In the genomic region with DNA sequence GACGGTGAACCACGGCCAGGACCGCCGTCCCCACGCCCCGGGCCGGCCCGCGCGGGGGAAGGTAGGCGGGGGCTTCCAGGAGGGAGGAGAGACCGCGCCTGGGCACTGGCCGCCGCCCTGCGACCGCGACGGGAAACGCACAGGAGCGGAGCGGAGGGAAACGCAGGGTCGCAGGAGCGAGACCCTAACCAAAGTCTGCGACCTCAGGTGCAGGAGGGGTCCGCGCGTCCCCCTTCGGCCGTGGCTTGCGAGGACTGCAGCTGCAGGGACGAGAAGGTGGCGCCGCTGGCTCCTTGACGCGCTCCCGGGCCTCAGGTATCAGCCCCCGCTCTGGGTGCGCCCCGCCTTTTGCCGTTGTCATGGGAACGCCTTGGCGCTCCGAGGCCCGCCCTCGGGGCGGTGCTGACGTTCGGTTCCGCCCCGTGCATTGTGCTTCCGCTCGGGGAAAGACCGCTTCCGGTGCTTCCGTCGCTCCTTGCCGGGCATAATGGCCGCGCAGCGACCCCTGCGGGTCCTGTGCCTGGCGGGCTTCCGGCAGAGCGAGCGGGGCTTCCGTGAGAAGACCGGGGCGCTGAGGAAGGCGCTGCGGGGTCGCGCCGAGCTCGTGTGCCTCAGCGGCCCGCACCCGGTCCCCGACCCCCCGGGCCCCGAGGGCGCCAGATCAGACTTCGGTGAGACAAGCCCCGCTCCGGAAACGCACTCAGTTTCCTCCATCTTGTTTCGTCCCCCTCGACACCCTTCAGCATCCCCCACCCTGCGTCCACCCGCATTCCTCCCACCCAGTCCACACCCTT, we compare ENCODE assay signal across 8 cellular contexts. TPM values are rescaled to one million over a fixed set of nuclear protein-coding genes. Genes with fewer than 3 reads are reported as not detected.
DNase-seq lines count a peak whose midpoint lies in the region; ATAC-seq, FAIRE-seq and TF ChIP-seq lines count a peak whose summit lies in the region.

A gene (plus strand): TSS at position 462 of the 794 bp plus-strand sequence. CDS start 26 bp downstream, at position 488.

- TF ChIP-seq CTCF in AG09309 (IDR thresholded peaks at IDR 0.05; ENCODE audit: control insufficient read depth, insufficient read depth, low read depth, low read length, missing control alignments) = peak; percentile 66
- TF ChIP-seq CTCF in kidney (IDR thresholded peaks at IDR 0.05; ENCODE audit: borderline replicate concordance, extremely low read depth, insufficient read depth) = peak; percentile 64

- peaks cover 8 to 26% of the 10 kb centered on the region in 2 donors for H3K36me3 ChIP-seq in kidney (ENCODE audit: control insufficient read depth in 1 of 2, insufficient read depth in 2 of 2, low read length in 2 of 2)

- intact Hi-C loops in kidney (cut with DNase I) = loop anchor here (5.0 kb wide), 1 partner anchor 134 kb away; no protein-coding TSS in a partner anchor

- H3K4me3 ChIP-seq in AG09309 (ENCODE audit: control insufficient read depth, low read depth, low read length) = peak within 1 kb of the TSS; percentile 82
- H3K4me3 ChIP-seq in kidney (ENCODE audit: low read length in 2 of 2) = peak within 1 kb of the TSS; percentile 95 to 96

- FAIRE-seq in kidney (lab: Jason Lieb, UNC) = peak; percentile 67

- no peaks in the 10 kb centered on the region for H3K9me3 ChIP-seq in kidney (ENCODE audit: control insufficient read depth in 1 of 2, low read length in 2 of 2)

- peaks cover 15 to 17% of the 10 kb centered on the region in 2 donors for H3K4me1 ChIP-seq in kidney (ENCODE audit: control insufficient read depth in 1 of 2, insufficient read depth in 1 of 2, low read depth in 1 of 2, low read length in 2 of 2)

- ATAC-seq in GM18909 (IDR thresholded peaks at IDR 0.05; ENCODE audit: poor library complexity, unreplicated experiment) (peak; percentile 93), HG03175 (IDR thresholded peaks at IDR 0.05; ENCODE audit: unreplicated experiment) (peak; percentile 90)
- peak; percentile 95 for ATAC-seq in activated CD4-positive, CD25-positive, alpha-beta regulatory T cell treated with anti-CD3 and anti-CD28 coated beads, Interleukin-2, amount 50 U/mL, for 24 hours

- peak within 1 kb of the TSS; percentile 97 to 98 for H3K9ac ChIP-seq in kidney (ENCODE audit: low read length in 2 of 2)

- DNase-seq in AG09309 (ENCODE audit: low read depth) (peak; percentile 65), NCI-H446 (lab: John Stamatoyannopoulos, UW) (peak; percentile 89 to 96), cerebellar cortex (ENCODE audit: low spot score) (peak; percentile 96), kidney (peak; percentile 98)
- DNase-seq in stimulated activated CD4-positive, alpha-beta T cell treated with anti-CD3 and anti-CD28 coated beads, Interleukin-15, amount 100 ng/mL, for 48 hours (ENCODE audit: low read depth in 2 of 2) = peak; percentile 94 to 95

- H3K27ac ChIP-seq in kidney (ENCODE audit: low read depth in 2 of 2, low read length in 2 of 2) = peak within 1 kb of the TSS; percentile 88 to 94

RNA-seq across cellular contexts. Expression of the gene that starts here (rescaled TPM):
- total RNA-seq in kidney = 22.9 TPM
- 63.6 TPM for polyA plus RNA-seq in kidney (ENCODE audit: insufficient read depth, low read depth, low replicate concordance)

Comparison
In these comparisons a context has a peak if more than half of its experiments do, and no peak if none do; other contexts are left out.
1. Peak in every context shown above with its lines: DNase-seq, ATAC-seq, H3K4me3 ChIP-seq and H3K27ac ChIP-seq.